Comparison of ENCODE assay signal across 8 cellular contexts in genomic region chr15:43799209-43799944, GRCh38. TPM values are rescaled to one million over a fixed set of nuclear protein-coding genes. Genes with fewer than 3 reads are reported as not detected.
DNase-seq lines count a peak whose midpoint lies in the region; TF ChIP-seq lines count a peak whose summit lies in the region.

No MANE protein-coding gene starts in this region.

- H3K27me3 Mint-ChIP-seq in chondrocyte (ENCODE audit: low read depth), result no peaks in the 10 kb centered on the region
- H3K27me3 Mint-ChIP-seq in progenitor cell of endocrine pancreas, result no peaks in the 10 kb centered on the region

- no peaks in the 10 kb centered on the region for H3K9me3 Mint-ChIP-seq in chondrocyte (ENCODE audit: low read depth)
- H3K9me3 Mint-ChIP-seq in progenitor cell of endocrine pancreas (ENCODE audit: low read depth), result no peaks in the 10 kb centered on the region

- H3K4me3 Mint-ChIP-seq in chondrocyte (ENCODE audit: unreplicated experiment), result no peak overlapping the region
- peak overlapping the region; percentile 45 for H3K4me3 Mint-ChIP-seq in progenitor cell of endocrine pancreas (ENCODE audit: low read depth)

- DNase-seq in GM12865 (ENCODE audit: low read depth) (peak; percentile 55), NCI-H2107 treated with DMSO at 0.1 percent for 48 hours (lab: John Stamatoyannopoulos, UW; ENCODE audit: unreplicated experiment) (peak; percentile 60), chondrocyte (ENCODE audit: low spot score) (no peak), progenitor cell of endocrine pancreas (ENCODE audit: low spot score, unreplicated experiment) (no peak), AG20443 (ENCODE audit: low spot score) (no peak), NOMO-1 treated with DMSO at 0.1 percent for 48 hours (lab: John Stamatoyannopoulos, UW; ENCODE audit: unreplicated experiment) (no peak), DMS79 (lab: John Stamatoyannopoulos, UW) (no peak)
- no peak for DNase-seq in activated CD8-positive, alpha-beta memory T cell treated with anti-CD3 and anti-CD28 coated beads, Interleukin-2, amount 50 U/mL, for 4 hours

- H3K4me3 ChIP-seq in GM12865 (ENCODE audit: low read depth, low read length), result no peak overlapping the region

- H3K27ac Mint-ChIP-seq in chondrocyte (ENCODE audit: unreplicated experiment), result peak overlapping the region; percentile 99
- no peak overlapping the region for H3K27ac Mint-ChIP-seq in progenitor cell of endocrine pancreas

- H3K36me3 Mint-ChIP-seq in chondrocyte (ENCODE audit: low read depth) (peaks cover 17% of the 10 kb centered on the region), progenitor cell of endocrine pancreas (ENCODE audit: insufficient read depth) (peaks cover 22% of the 10 kb centered on the region)

- H3K4me1 Mint-ChIP-seq in chondrocyte (ENCODE audit: low read depth) (peaks cover 63% of the 10 kb centered on the region), progenitor cell of endocrine pancreas (ENCODE audit: low read depth) (peaks cover 21% of the 10 kb centered on the region)

- TF ChIP-seq CTCF in GM12865 (IDR thresholded peaks at IDR 0.05; ENCODE audit: insufficient read depth, low read depth, low read length, missing control alignments) (no peak), chondrocyte (IDR thresholded peaks at IDR 0.05) (no peak), progenitor cell of endocrine pancreas (IDR thresholded peaks at IDR 0.05; ENCODE audit: unreplicated experiment) (no peak)

RNA-seq across cellular contexts. Expression of gene SERINC4, which starts 0.6 kb away (rescaled TPM):
- total RNA-seq in chondrocyte (not detected in 3 replicates), progenitor cell of endocrine pancreas (0.33 and 0.36 TPM in 2 replicates)

RNA-seq across cellular contexts. Expression of gene HYPK, which starts 1.0 kb away (rescaled TPM):
- total RNA-seq in chondrocyte (7.9 to 26.1 TPM (median 9.9 TPM) in 3 replicates), progenitor cell of endocrine pancreas (14.6 and 20.0 TPM in 2 replicates)

RNA-seq across cellular contexts. Expression of gene SERF2, which starts 7.3 kb away (rescaled TPM):
- 1,300 to 1,502 TPM (median 1,498 TPM) in 3 replicates for total RNA-seq in chondrocyte
- total RNA-seq in progenitor cell of endocrine pancreas, result 597 and 612 TPM in 2 replicates

RNA-seq across cellular contexts. Expression of gene ELL3, which starts 22.6 kb away (rescaled TPM):
- total RNA-seq in chondrocyte (3.3 to 8.6 TPM (median 3.6 TPM) in 3 replicates), progenitor cell of endocrine pancreas (2.1 and 3.8 TPM in 2 replicates)

RNA-seq across cellular contexts. Expression of gene MFAP1, which starts 25.1 kb away (rescaled TPM):
- total RNA-seq in chondrocyte, result 26.2 to 35.0 TPM (median 26.3 TPM) in 3 replicates
- total RNA-seq in progenitor cell of endocrine pancreas, result 37.9 and 38.2 TPM in 2 replicates

Comparison
In these comparisons a context has a peak if more than half of its experiments do, and no peak if none do; other contexts are left out.
1. DNase-seq: peak in GM12865 (single experiment) and NCI-H2107 treated with DMSO at 0.1 percent for 48 hours (single experiment); none in chondrocyte (single experiment), progenitor cell of endocrine pancreas (single experiment), AG20443 (single experiment), activated CD8-positive, alpha-beta memory T cell treated with anti-CD3 and anti-CD28 coated beads, Interleukin-2, amount 50 U/mL, for 4 hours (single experiment), NOMO-1 treated with DMSO at 0.1 percent for 48 hours (single experiment) and DMS79 (single experiment).